ENCODE assay signal across 11 cellular contexts in the genomic region with DNA sequence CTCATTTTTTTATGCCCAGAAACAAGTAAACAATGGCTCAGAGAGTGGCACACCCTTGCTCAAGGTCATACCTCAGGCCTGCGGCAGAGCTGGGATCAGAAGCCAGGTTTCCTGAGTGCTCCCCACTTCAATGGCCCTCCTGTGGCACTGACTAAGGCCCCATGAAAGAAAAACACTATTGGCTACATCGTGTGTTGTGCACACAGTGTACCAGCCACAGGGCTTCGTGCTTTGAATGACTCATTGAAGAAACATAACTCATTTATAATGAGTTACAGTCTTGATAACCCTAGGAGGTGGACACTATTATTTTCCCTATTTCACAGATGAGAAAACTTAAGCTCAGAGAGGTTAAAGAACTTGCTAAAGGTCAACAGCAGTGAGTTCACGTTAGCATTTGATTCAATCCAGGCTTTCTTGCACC.
A peak's percentile ranks its signal among the peaks of the same experiment; 100 is the strongest.
DNase-seq lines count a peak whose midpoint lies in the region; ATAC-seq and TF ChIP-seq lines count a peak whose summit lies in the region.
"Had no signal": no experiment of that assay in that cellular context is flagged by ENCODE, and none has a peak within 500 bp of the region (broad histone marks: within the 10 kb centered on the region; RNA-seq: fewer than 3 reads in every experiment).

No MANE protein-coding gene starts in this region.

- TF ChIP-seq CTCF in osteoblast (IDR thresholded peaks at IDR 0.05; ENCODE audit: extremely low read depth, low read depth, low read length): no peak

- no peak overlapping the region for H3K27ac ChIP-seq in osteoblast (ENCODE audit: low read depth, low read length)

- H3K4me2 ChIP-seq in osteoblast (ENCODE audit: insufficient read depth, low read length): no peak overlapping the region

- H3K27me3 ChIP-seq in osteoblast (ENCODE audit: insufficient read depth, low read length) (peaks cover 3% of the 10 kb centered on the region), H7 (ENCODE audit: control insufficient read depth, insufficient read depth, low read length) (no peaks in the 10 kb centered on the region)

- H3K4me1 ChIP-seq in osteoblast (ENCODE audit: insufficient read depth, low read length): no peaks in the 10 kb centered on the region

- no peaks in the 10 kb centered on the region for H3K79me2 ChIP-seq in osteoblast (ENCODE audit: insufficient read depth, low read length)

- peak; percentile 93 for DNase-seq in DMS53 treated with DMSO at 0.1 percent for 48 hours (lab: John Stamatoyannopoulos, UW; ENCODE audit: unreplicated experiment)
- DNase-seq in NCI-H345 (lab: John Stamatoyannopoulos, UW): peak; percentile 64
- DNase-seq in dermis microvascular lymphatic vessel endothelial cell (ENCODE audit: low read depth in 2 of 2): peak; percentile 20 to 95
- peak; percentile 83 for DNase-seq in osteoblast (ENCODE audit: insufficient read length, low spot score, missing footprints)
- no peak for DNase-seq in H7
- DNase-seq in KG1 (lab: John Stamatoyannopoulos, UW): no peak
- no peak for DNase-seq in NCI-H2081 (lab: John Stamatoyannopoulos, UW)
- DNase-seq: NCI-H1930; stimulated activated naive CD4-positive, alpha-beta T cell treated with Interleukin-2 at 50 U/mL for 16 hours had no signal

- no peak for ATAC-seq in GM18867 (IDR thresholded peaks at IDR 0.05; ENCODE audit: unreplicated experiment)
- ATAC-seq: GM12878 had no signal

- no peak overlapping the region for H2AFZ ChIP-seq in osteoblast (ENCODE audit: low read length)

- H3K4me3 ChIP-seq in osteoblast (ENCODE audit: insufficient read depth, low read length): no peak overlapping the region
- H3K4me3 ChIP-seq in H7 (ENCODE audit: insufficient read depth, low read depth, low read length): no peak overlapping the region
- H3K4me3 ChIP-seq: GM12878 had no signal

- H3K9me3 ChIP-seq in osteoblast (ENCODE audit: low read depth, low read length): no peaks in the 10 kb centered on the region

- H3K36me3 ChIP-seq in osteoblast (ENCODE audit: insufficient read depth, low read length): no peaks in the 10 kb centered on the region
- H3K36me3 ChIP-seq in H7 (replicated peaks; ENCODE audit: control insufficient read depth, insufficient read depth, low read length): no peaks in the 10 kb centered on the region

- H4K20me1 ChIP-seq in osteoblast (ENCODE audit: insufficient read depth, low read length): no peaks in the 10 kb centered on the region

Comparison
In these comparisons a context has a peak if more than half of its experiments do, and no peak if none do; other contexts are left out.
1. DNase-seq: peak in DMS53 treated with DMSO at 0.1 percent for 48 hours (single experiment), NCI-H345 (single experiment), dermis microvascular lymphatic vessel endothelial cell (2 of 2) and osteoblast (single experiment); none in H7 (single experiment), KG1 (single experiment) and NCI-H2081 (0 of 2).